ENCODE assay signal across 26 cellular contexts in the genomic region with DNA sequence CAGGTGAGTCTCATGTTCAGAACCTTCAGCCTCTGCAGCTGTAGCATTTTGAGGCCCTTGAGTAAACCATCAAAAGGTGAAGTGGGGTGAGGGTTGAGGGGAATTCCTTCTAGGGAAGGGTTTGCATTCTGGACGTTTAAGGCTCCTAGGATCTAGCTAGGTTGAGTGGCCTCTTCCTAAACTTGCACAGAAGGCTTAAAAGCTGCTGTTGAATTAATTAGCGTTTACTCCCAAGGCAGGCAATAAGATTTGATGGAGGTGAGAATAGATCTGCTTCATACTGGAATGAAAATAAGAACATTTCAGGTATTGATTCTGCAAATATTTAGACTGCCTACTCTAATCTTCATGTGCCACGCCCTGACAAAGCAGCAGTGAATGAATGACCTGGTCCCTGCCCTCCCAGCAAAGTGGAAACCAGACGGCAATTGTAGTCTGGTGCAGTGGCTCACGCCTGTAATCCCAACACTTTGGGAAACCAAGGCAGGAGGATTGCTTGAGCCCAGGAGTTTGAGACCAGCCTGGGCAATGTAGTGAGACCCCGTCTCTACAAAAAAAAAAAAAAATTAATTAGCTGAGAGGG. TPM values are rescaled to one million over a fixed set of nuclear protein-coding genes. Genes with fewer than 3 reads are reported as not detected.
"Had no signal": no experiment of that assay in that cellular context is flagged by ENCODE, and none has a peak within 500 bp of the region (broad histone marks: within the 10 kb centered on the region; RNA-seq: fewer than 3 reads in every experiment).

No MANE protein-coding gene starts in this region.

- H3K27ac ChIP-seq: adrenal gland, breast epithelium, gastroesophageal sphincter, heart left ventricle, prostate gland, upper lobe of left lung had no signal

- H3K4me1 ChIP-seq: adrenal gland, breast epithelium, gastroesophageal sphincter, heart left ventricle, prostate gland had no signal

- H3K36me3 ChIP-seq: adrenal gland, breast epithelium, gastroesophageal sphincter, heart left ventricle, prostate gland, upper lobe of left lung had no signal

- FAIRE-seq: astrocyte had no signal

- H3K27me3 ChIP-seq: adrenal gland, breast epithelium, heart left ventricle, upper lobe of left lung had no signal

- ATAC-seq: esophagus mucosa, gastroesophageal sphincter, heart left ventricle, right cardiac atrium had no signal

- H3K9me3 ChIP-seq: adrenal gland, breast epithelium, gastroesophageal sphincter, heart left ventricle, prostate gland, upper lobe of left lung had no signal

- H3K4me3 ChIP-seq: adrenal gland, breast epithelium, gastroesophageal sphincter, heart left ventricle, prostate gland, upper lobe of left lung had no signal

- DNase-seq: activated CD4-positive, alpha-beta T cell treated with anti-CD3 and anti-CD28 coated beads for 1 hour; activated CD8-positive, alpha-beta memory T cell treated with anti-CD3 and anti-CD28 coated beads, Interleukin-2, amount 50 U/mL, for 48 hours; activated effector memory CD4-positive, alpha-beta T cell treated with Interleukin-2 at 50 U/mL for 16 hours; activated naive CD4-positive, alpha-beta T cell treated with anti-CD3 and anti-CD28 coated beads, Interleukin-2, amount 10 ng/mL, durations not matched to agents 7 days and 5 days; activated T-cell treated with anti-CD3 and anti-CD28 coated beads, Interleukin-2, amount 50 U/mL, for 48 hours; effector CD8-positive, alpha-beta T cell; heart left ventricle; kidney glomerular epithelial cell; mesenchymal stem cell; right cardiac atrium; stimulated activated CD4-positive, alpha-beta T cell treated with anti-CD3 and anti-CD28 coated beads, Interleukin-15, amount 100 ng/mL, for 24 hours; stimulated activated CD4-positive, alpha-beta T cell treated with anti-CD3 and anti-CD28 coated beads, Interleukin-4, amount 100 ng/mL, for 1 hour had no signal

RNA-seq across cellular contexts. Expression of gene KPNA7, which starts 11.4 kb away (rescaled TPM):
- total RNA-seq: adrenal gland; astrocyte; heart left ventricle; omental fat pad; right cardiac atrium; skeletal muscle tissue; T-helper 1 cell treated with Interleukin-12 subunit alpha and Interleukin-12 subunit beta and Interleukin-4 antibody, amounts not matched to agents 30 ng/mL and 1 ng/mL, for 36 hours; temporal lobe had no signal
- polyA plus RNA-seq: heart left ventricle, immature natural killer cell, neural cell, right cardiac atrium had no signal

RNA-seq across cellular contexts. Expression of gene MYH16, which starts 53.4 kb away (rescaled TPM):
- total RNA-seq: adrenal gland; breast epithelium; esophagus mucosa; gastroesophageal sphincter; heart left ventricle; liver; omental fat pad; right cardiac atrium; skeletal muscle tissue; T-helper 1 cell treated with Interleukin-12 subunit alpha and Interleukin-12 subunit beta and Interleukin-4 antibody, amounts not matched to agents 30 ng/mL and 1 ng/mL, for 36 hours; temporal lobe had no signal
- polyA plus RNA-seq: heart left ventricle, immature natural killer cell, liver, neural cell, right cardiac atrium had no signal
